ENCODE assay signal across 8 cellular contexts in genomic region chr18:812123-812672, GRCh38. TPM values are rescaled to one million over a fixed set of nuclear protein-coding genes. Genes with fewer than 3 reads are reported as not detected.
DNase-seq lines count a peak whose midpoint lies in the region; ATAC-seq and TF ChIP-seq lines count a peak whose summit lies in the region.

Gene YES1 (minus strand): TSS chr18:812242. CDS start chr18:756827, 55,415 bp downstream.

- H3K27me3 ChIP-seq in kidney epithelial cell (ENCODE audit: control insufficient read depth, insufficient read depth, low read length), result no peaks in the 10 kb centered on the region

- DNase-seq in NCI-H1417 (lab: John Stamatoyannopoulos, UW), result peak; percentile 61 to 86 (median 77)
- DNase-seq in NCI-H1417 treated with DMSO at 0.1 percent for 48 hours (lab: John Stamatoyannopoulos, UW), result no peak
- DNase-seq in HFF-Myc (ENCODE audit: extremely low read depth, low read depth), result no peak
- DNase-seq in NCI-H1092 treated with DMSO at 0.1 percent for 48 hours (lab: John Stamatoyannopoulos, UW), result peak; percentile 30
- DNase-seq in activated CD4-positive, CD25-positive, alpha-beta regulatory T cell (lab: John Stamatoyannopoulos, UW), result peak; percentile 43 to 59 (median 52)
- peak in 1 of 2 donors; percentile 70 for DNase-seq in central memory CD8-positive, alpha-beta T cell (ENCODE audit: low spot score in 2 of 2)
- DNase-seq in kidney epithelial cell (ENCODE audit: low read depth), result no peak
- peak; percentile 38 to 43 for DNase-seq in stimulated activated CD4-positive, alpha-beta T cell treated with anti-CD3 and anti-CD28 coated beads, Interleukin-1b, Interleukin-23, amount 100 ng/mL, for 1 hour (ENCODE audit: low read depth in 2 of 2)

- H3K27ac Mint-ChIP-seq in central memory CD8-positive, alpha-beta T cell (ENCODE audit: low read depth), result peak within 1 kb of the TSS; percentile 96

- H3K4me1 Mint-ChIP-seq in central memory CD8-positive, alpha-beta T cell, result peaks cover 77% of the 10 kb centered on the region

- peak within 1 kb of the TSS; percentile 96 for H3K4me3 ChIP-seq in HFF-Myc (replicated peaks; ENCODE audit: low read depth, low read length)
- H3K4me3 ChIP-seq in kidney epithelial cell (ENCODE audit: low read depth, low read length), result peak within 1 kb of the TSS; percentile 97

- H3K36me3 Mint-ChIP-seq in central memory CD8-positive, alpha-beta T cell (ENCODE audit: insufficient read depth), result peaks cover 13% of the 10 kb centered on the region

- TF ChIP-seq CTCF in HFF-Myc (IDR thresholded peaks at IDR 0.05; ENCODE audit: low read depth, low read length, missing control alignments) (no peak), kidney epithelial cell (IDR thresholded peaks at IDR 0.05; ENCODE audit: insufficient read depth, low read length, poor library complexity, severe bottlenecking) (no peak)

- peak; percentile 44 for ATAC-seq in central memory CD8-positive, alpha-beta T cell (replicated peaks; ENCODE audit: extremely low read depth, poor library complexity, severe bottlenecking)

- no peaks in the 10 kb centered on the region for H3K36me3 ChIP-seq in kidney epithelial cell (ENCODE audit: control insufficient read depth, insufficient read depth, low read length)

- H3K4me3 Mint-ChIP-seq in central memory CD8-positive, alpha-beta T cell, result peak within 1 kb of the TSS; percentile 94

- no peaks in the 10 kb centered on the region for H3K9me3 Mint-ChIP-seq in central memory CD8-positive, alpha-beta T cell

- H3K27me3 Mint-ChIP-seq in central memory CD8-positive, alpha-beta T cell, result no peaks in the 10 kb centered on the region

RNA-seq across cellular contexts. Expression of gene YES1, which starts in this region (rescaled TPM):
- 135 and 167 TPM in 2 replicates for total RNA-seq in kidney epithelial cell

Comparison
In these comparisons a context has a peak if more than half of its experiments do, and no peak if none do; other contexts are left out.
1. DNase-seq: peak in NCI-H1417 (3 of 3), NCI-H1092 treated with DMSO at 0.1 percent for 48 hours (single experiment), activated CD4-positive, CD25-positive, alpha-beta regulatory T cell (4 of 4) and stimulated activated CD4-positive, alpha-beta T cell treated with anti-CD3 and anti-CD28 coated beads, Interleukin-1b, Interleukin-23, amount 100 ng/mL, for 1 hour (2 of 2); none in NCI-H1417 treated with DMSO at 0.1 percent for 48 hours (single experiment), HFF-Myc (single experiment) and kidney epithelial cell (single experiment).